ENCODE assay signal across 7 cellular contexts in genomic region chr7:99375070-99375807, GRCh38. TPM values are rescaled to one million over a fixed set of nuclear protein-coding genes. Genes with fewer than 3 reads are reported as not detected.
DNase-seq lines count a peak whose midpoint lies in the region; FAIRE-seq and TF ChIP-seq lines count a peak whose summit lies in the region.

No MANE protein-coding gene starts in this region.

- H3K4me3 ChIP-seq in NB4 (ENCODE audit: low read depth, low read length): peak overlapping the region; percentile 63

- FAIRE-seq in GM12892 (lab: Jason Lieb, UNC): peak; percentile 30

- peak; percentile 84 for DNase-seq in GM12892 (ENCODE audit: insufficient read length)
- DNase-seq in HCEC 1CT: peak; percentile 64
- peak; percentile 90 for DNase-seq in NB4 (ENCODE audit: low read depth)
- peak in 3 of 4 experiments; percentile 29 to 47 (median 34) for DNase-seq in activated CD4-positive, CD25-positive, alpha-beta regulatory T cell (lab: John Stamatoyannopoulos, UW)
- peak; percentile 64 for DNase-seq in cerebellum (ENCODE audit: low spot score)
- DNase-seq in kidney glomerular epithelial cell (lab: John Stamatoyannopoulos, UW): peak; percentile 36
- DNase-seq in stimulated activated CD4-positive, alpha-beta T cell treated with anti-CD3 and anti-CD28 coated beads, Interleukin-15, amount 100 ng/mL, for 1 hour (ENCODE audit: low read depth in 1 of 2, low spot score in 1 of 2): peak; percentile 47 to 49

- TF ChIP-seq CTCF in NB4 (IDR thresholded peaks at IDR 0.05; ENCODE audit: low read depth, low read length): no peak

- TF ChIP-seq POLR2A in GM12892 (IDR thresholded peaks at IDR 0.05; ENCODE audit: low read depth, low read length) (peak; percentile 74; the same call in 1 of the 2 replicates), NB4 (IDR thresholded peaks at IDR 0.05; ENCODE audit: extremely low read depth, insufficient read length) (peak; percentile 48)

RNA-seq across cellular contexts. Expression of gene ARPC1B, which starts 0.7 kb away (rescaled TPM):
- polyA plus RNA-seq in GM12892 (2012; ENCODE audit: missing spikeins): 230 TPM
- 14.4 TPM for total RNA-seq in cerebellum

RNA-seq across cellular contexts. Expression of gene PDAP1, which starts 33.2 kb away (rescaled TPM):
- polyA plus RNA-seq in GM12892 (2012; ENCODE audit: missing spikeins): 108 TPM
- total RNA-seq in cerebellum: 15.3 TPM

RNA-seq across cellular contexts. Expression of gene BUD31, which starts 33.5 kb away (rescaled TPM):
- 130 TPM for polyA plus RNA-seq in GM12892 (2012; ENCODE audit: missing spikeins)
- total RNA-seq in cerebellum: 34.9 TPM

RNA-seq across cellular contexts. Expression of gene ARPC1A, which starts 49.5 kb away (rescaled TPM):
- 57.4 TPM for polyA plus RNA-seq in GM12892 (2012; ENCODE audit: missing spikeins)
- total RNA-seq in cerebellum: 48.2 TPM

Comparison
In these comparisons a context has a peak if more than half of its experiments do, and no peak if none do; other contexts are left out.
1. Peak in every context shown above with its lines: DNase-seq and H3K4me3 ChIP-seq.
2. DNase-seq: peak in every context shown above with its lines; median percentile 90 in NB4; 84 in GM12892; 64 in HCEC 1CT; 64 in cerebellum; 48 in stimulated activated CD4-positive, alpha-beta T cell treated with anti-CD3 and anti-CD28 coated beads, Interleukin-15, amount 100 ng/mL, for 1 hour; 36 in kidney glomerular epithelial cell; 34 in activated CD4-positive, CD25-positive, alpha-beta regulatory T cell.